ENCODE assay signal across 26 cellular contexts in genomic region chr22:35614404-35614803, GRCh38. TPM values are rescaled to one million over a fixed set of nuclear protein-coding genes. Genes with fewer than 3 reads are reported as not detected.
"Had no signal": no experiment of that assay in that cellular context is flagged by ENCODE, and none has a peak within 500 bp of the region (broad histone marks: within the 10 kb centered on the region; RNA-seq: fewer than 3 reads in every experiment).

No MANE protein-coding gene starts in this region.

- ATAC-seq: activated CD4-positive, CD25-positive, alpha-beta regulatory T cell treated with anti-CD3 and anti-CD28 coated beads, Interleukin-2, amount 50 U/mL, for 24 hours; activated CD8-positive, alpha-beta T cell treated with anti-CD3 and anti-CD28 coated beads for 36 hours; activated T-cell treated with anti-CD3 and anti-CD28 coated beads, Interleukin-2, amount 50 U/mL, for 72 hours had no signal

- H3K27me3 ChIP-seq: MG63, Peyer's patch had no signal

- H3K36me3 ChIP-seq: MG63, Peyer's patch had no signal

- DNase-seq: activated CD4-positive, alpha-beta T cell treated with anti-CD3 and anti-CD28 coated beads for 4 hours; activated CD8-positive, alpha-beta memory T cell treated with anti-CD3 and anti-CD28 coated beads, Interleukin-2, amount 50 U/mL, for 4 hours; activated CD8-positive, alpha-beta T cell treated with anti-CD3 and anti-CD28 coated beads for 36 hours; activated gamma-delta T cell treated with Interleukin-2 at 50 U/mL for 16 hours; activated naive CD4-positive, alpha-beta T cell treated with anti-CD3 and anti-CD28 coated beads, Interleukin-2, amount 10 ng/mL, durations not matched to agents 7 days and 5 days; activated naive CD8-positive, alpha-beta T cell treated with anti-CD3 and anti-CD28 coated beads for 36 hours; activated T-cell treated with anti-CD3 and anti-CD28 coated beads, Interleukin-2, amount 50 U/mL, for 72 hours; central memory CD4-positive, alpha-beta T cell; KG1; MG63; MV-4-11; NCI-H1092 treated with DMSO at 0.1 percent for 48 hours; NCI-H1417 treated with DMSO at 0.1 percent for 48 hours; NCI-H1694; NCI-H2029; NCI-H2107; NCI-H345; NCI-H510A; NCI-H526 treated with DMSO at 0.1 percent for 48 hours; NCI-H82; OCI-M1; Peyer's patch; SHP77 treated with DMSO at 0.1 percent for 48 hours had no signal

- H3K9me3 ChIP-seq: MG63, Peyer's patch had no signal

- H3K27ac ChIP-seq: Peyer's patch had no signal

- H3K4me3 ChIP-seq: MG63, Peyer's patch had no signal

RNA-seq across cellular contexts. Expression of gene MB, which starts 2.7 kb away (rescaled TPM):
- total RNA-seq: activated CD8-positive, alpha-beta T cell treated with anti-CD3 and anti-CD28 coated beads for 36 hours; activated naive CD8-positive, alpha-beta T cell treated with anti-CD3 and anti-CD28 coated beads for 36 hours; LHCN-M2; SK-MEL-5 had no signal
